Comparison of ENCODE assay signal across 12 cellular contexts in the genomic region with DNA sequence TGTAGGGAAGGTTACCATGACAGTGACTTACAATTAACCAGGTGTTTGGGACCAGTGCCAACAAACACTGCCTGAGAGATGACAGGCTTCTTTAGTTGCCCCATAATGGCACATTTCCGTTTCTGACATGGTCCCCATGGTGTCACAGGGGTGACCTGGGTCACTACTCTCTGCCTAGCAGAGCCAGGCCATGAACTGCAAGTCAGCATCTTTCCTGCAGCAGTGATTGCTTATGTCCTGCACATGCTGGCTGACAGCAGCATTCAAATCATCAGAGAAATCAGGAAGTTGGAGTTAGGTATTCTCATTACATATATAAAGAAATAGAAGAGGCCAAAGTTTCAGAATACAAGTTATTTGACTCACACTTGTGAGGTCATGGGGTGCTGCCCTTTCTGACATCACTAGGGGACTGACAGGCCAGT. TPM values are rescaled to one million over a fixed set of nuclear protein-coding genes. Genes with fewer than 3 reads are reported as not detected.
DNase-seq lines count a peak whose midpoint lies in the region; ATAC-seq, FAIRE-seq and TF ChIP-seq lines count a peak whose summit lies in the region.
"Had no signal": no experiment of that assay in that cellular context is flagged by ENCODE, and none has a peak within 500 bp of the region (broad histone marks: within the 10 kb centered on the region; RNA-seq: fewer than 3 reads in every experiment).

No MANE protein-coding gene starts in this region.

- H3K36me3 ChIP-seq in stomach: no peaks in the 10 kb centered on the region

- H3K9me3 ChIP-seq in stomach: no peaks in the 10 kb centered on the region

- no peak for TF ChIP-seq POLR2A in stomach (IDR thresholded peaks at IDR 0.05)

- ATAC-seq in GM18861 (IDR thresholded peaks at IDR 0.05; ENCODE audit: unreplicated experiment): peak; percentile 46
- ATAC-seq in HG03342 (IDR thresholded peaks at IDR 0.05; ENCODE audit: unreplicated experiment): no peak

- peak; percentile 38 for FAIRE-seq in islet of Langerhans (lab: Jason Lieb, UNC)
- FAIRE-seq: RCC 7860 had no signal

- no peak for TF ChIP-seq CTCF in stomach (IDR thresholded peaks at IDR 0.05)

- no peak for TF ChIP-seq EP300 in stomach (IDR thresholded peaks at IDR 0.05)

- WGBS in stomach, 5 donors: 66 to 100% (median 75%) methylated on average over 1 of the region's 1 CpG

- no peaks in the 10 kb centered on the region for H3K27me3 ChIP-seq in stomach

- DNase-seq in DMS153 (lab: John Stamatoyannopoulos, UW) (peak; percentile 87), NCI-H2029 treated with DMSO at 0.1 percent for 48 hours (lab: John Stamatoyannopoulos, UW) (peak; percentile 47), stomach (no peak), mesenteric fat pad (ENCODE audit: low spot score) (no peak)
- DNase-seq in activated CD4-positive, CD25-positive, alpha-beta regulatory T cell treated with anti-CD3 and anti-CD28 coated beads, Interleukin-2, amount 50 U/mL, for 72 hours: no peak
- DNase-seq: activated CD8-positive, alpha-beta memory T cell treated with anti-CD3 and anti-CD28 coated beads, Interleukin-2, amount 50 U/mL, for 48 hours; CD4-positive, alpha-beta memory T cell; foreskin melanocyte had no signal

- no peak overlapping the region for H3K4me3 ChIP-seq in stomach

- peaks cover 0 to 20% (median 10%) of the 10 kb centered on the region in 4 donors for H3K4me1 ChIP-seq in stomach

- no peak overlapping the region for H3K27ac ChIP-seq in stomach

- intact Hi-C loops in stomach (cut with DNase I; ENCODE audit: low total_unique reads): no loop called here

RNA-seq across cellular contexts. Expression of a gene that starts 47.1 kb away (rescaled TPM):
- total RNA-seq in stomach (100 to 1,000 TPM in 1 of 5 donors, 10 to 100 TPM in 4; 23.3 to 209 (median 29.0) TPM), mesenteric fat pad (17.6 TPM)
- 10 to 100 TPM in 2 of 3 donors, 1 to 10 TPM in 1; 5.4 to 13.9 (median 10.3) TPM for polyA plus RNA-seq in stomach

Comparison
In these comparisons a context has a peak if more than half of its experiments do, and no peak if none do; other contexts are left out.
1. DNase-seq: peak in DMS153 (single experiment) and NCI-H2029 treated with DMSO at 0.1 percent for 48 hours (single experiment); none in stomach (single experiment), mesenteric fat pad (single experiment) and activated CD4-positive, CD25-positive, alpha-beta regulatory T cell treated with anti-CD3 and anti-CD28 coated beads, Interleukin-2, amount 50 U/mL, for 72 hours (single experiment).